ENCODE assay signal across 16 cellular contexts in the genomic region with DNA sequence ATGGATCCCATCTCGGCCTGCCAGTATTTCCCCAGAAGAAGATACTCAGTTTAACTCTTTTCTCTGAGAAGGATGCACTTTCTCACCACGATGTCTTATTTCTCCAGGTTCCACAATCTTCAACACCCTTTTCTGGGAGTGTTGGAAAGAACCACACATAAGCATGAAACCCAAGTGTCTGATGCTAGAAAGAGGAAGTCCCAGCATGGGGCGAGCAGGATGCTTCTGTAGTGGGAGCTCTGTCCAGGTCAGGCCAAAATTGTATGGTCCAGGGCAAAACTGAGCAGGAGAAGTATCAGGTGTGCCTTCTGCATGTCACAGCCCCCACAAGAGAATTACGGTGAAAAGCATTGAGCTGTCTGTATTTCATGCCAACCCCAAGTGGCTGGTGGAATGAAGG. TPM values are rescaled to one million over a fixed set of nuclear protein-coding genes. Genes with fewer than 3 reads are reported as not detected.
DNase-seq lines count a peak whose midpoint lies in the region; ATAC-seq, FAIRE-seq and TF ChIP-seq lines count a peak whose summit lies in the region.
"Had no signal": no experiment of that assay in that cellular context is flagged by ENCODE, and none has a peak within 500 bp of the region (broad histone marks: within the 10 kb centered on the region; RNA-seq: fewer than 3 reads in every experiment).

No MANE protein-coding gene starts in this region.

- no peaks in the 10 kb centered on the region for H3K4me1 ChIP-seq in mesenchymal stem cell (ENCODE audit: control insufficient read depth, insufficient read depth, low read depth, low read length)
- H3K4me1 ChIP-seq: BE2C, Caco-2 had no signal

- TF ChIP-seq CTCF in CD14-positive monocyte (IDR thresholded peaks at IDR 0.05), result no peak
- no peak for TF ChIP-seq CTCF in VCaP (conservative IDR thresholded peaks at IDR 0.05)

- H3K9me3 Mint-ChIP-seq in CD14-positive monocyte, result peaks cover 0 to 13% (median 0%) of the 10 kb centered on the region in 7 donors
- H3K9me3 Mint-ChIP-seq: CD8-positive, alpha-beta memory T cell had no signal

- peaks cover 66 to 85% of the 10 kb centered on the region in 2 donors for H3K36me3 Mint-ChIP-seq in CD14-positive monocyte
- H3K36me3 Mint-ChIP-seq: CD8-positive, alpha-beta memory T cell had no signal

- H3K36me3 ChIP-seq in mesenchymal stem cell (ENCODE audit: control insufficient read depth in 1 of 2, insufficient read depth in 2 of 2, low read depth in 1 of 2, low read length in 2 of 2), result no peaks in the 10 kb centered on the region
- H3K36me3 ChIP-seq: BE2C had no signal

- no peak overlapping the region for H2BK12ac ChIP-seq in mesenchymal stem cell (ENCODE audit: low read length in 2 of 2)

- H3K27ac Mint-ChIP-seq in CD14-positive monocyte, result peak overlapping the region; percentile 31 to 100 (median 90)
- H3K27ac Mint-ChIP-seq: CD8-positive, alpha-beta memory T cell; GM23338 had no signal

- ATAC-seq in GM21381 (IDR thresholded peaks at IDR 0.05; ENCODE audit: unreplicated experiment), result no peak
- ATAC-seq: GM23338 had no signal

- H4K91ac ChIP-seq in mesenchymal stem cell (ENCODE audit: low read length), result no peak overlapping the region

- peaks cover 31 to 42% of the 10 kb centered on the region in 2 experiments for H3K27me3 ChIP-seq in mesenchymal stem cell (ENCODE audit: control insufficient read depth in 1 of 2, insufficient read depth in 1 of 2, low read length in 2 of 2)

- H3K9me3 ChIP-seq in mesenchymal stem cell (ENCODE audit: control insufficient read depth, low read length), result no peaks in the 10 kb centered on the region
- H3K9me3 ChIP-seq: BE2C, Caco-2 had no signal

- H3K4me2 ChIP-seq in mesenchymal stem cell (ENCODE audit: low read length, poor library complexity, severe bottlenecking), result no peak overlapping the region
- H3K4me2 ChIP-seq: GM23338, KMS-11 had no signal

- H3K4ac ChIP-seq in mesenchymal stem cell (ENCODE audit: low read depth in 1 of 2, low read length in 2 of 2), result no peak overlapping the region

- no peak overlapping the region for H2AFZ ChIP-seq in mesenchymal stem cell (ENCODE audit: low read depth, low read length)
- H2AFZ ChIP-seq: GM23338 had no signal

- H3K14ac ChIP-seq in mesenchymal stem cell (ENCODE audit: low read length in 2 of 2), result no peak overlapping the region

- H3K79me1 ChIP-seq in mesenchymal stem cell (replicated peaks; ENCODE audit: low read length, poor library complexity, severe bottlenecking), result no peaks in the 10 kb centered on the region

- peak overlapping the region in 1 of 2 donors; percentile 49 for H3K4me3 Mint-ChIP-seq in CD14-positive monocyte
- H3K4me3 Mint-ChIP-seq: CD8-positive, alpha-beta memory T cell; GM23338 had no signal

- no peak overlapping the region for H3K9ac ChIP-seq in mesenchymal stem cell (ENCODE audit: low read length)
- H3K9ac ChIP-seq: KMS-11 had no signal

- H3K27me3 Mint-ChIP-seq in CD14-positive monocyte (ENCODE audit: low read depth in 3 of 3), result peaks cover 0 to 4% (median 2%) of the 10 kb centered on the region in 3 donors

- WGBS in mesenchymal stem cell, result 81% methylated on average over 3 of the region's 4 CpGs

- H3K4me1 Mint-ChIP-seq in CD14-positive monocyte, result peaks cover 98% of the 10 kb centered on the region

- H3K27ac ChIP-seq in VCaP (peak overlapping the region; percentile 14; the same call in 1 of the 2 replicates), mesenchymal stem cell (ENCODE audit: low read length, poor library complexity, severe bottlenecking) (no peak overlapping the region)
- H3K27ac ChIP-seq: KMS-11 had no signal

- H3K18ac ChIP-seq in mesenchymal stem cell (ENCODE audit: low read depth in 1 of 2, low read length in 2 of 2), result no peak overlapping the region

- intact Hi-C loops in CD14-positive monocyte (cut with micrococcal nuclease), result loop anchor here (5.0 kb wide), 1 partner anchor 42 kb away; no protein-coding TSS in a partner anchor

- FAIRE-seq in urothelium cell line (lab: Jason Lieb, UNC), result no peak
- FAIRE-seq: A204.1, GM12892 had no signal

- H2BK5ac ChIP-seq in mesenchymal stem cell (ENCODE audit: low read depth, low read length, poor library complexity, severe bottlenecking), result no peak overlapping the region

- H3K23ac ChIP-seq in mesenchymal stem cell (ENCODE audit: low read length in 2 of 2), result no peak overlapping the region

- H2BK15ac ChIP-seq in mesenchymal stem cell (ENCODE audit: low read depth, poor library complexity, severe bottlenecking), result no peak overlapping the region

- H2BK120ac ChIP-seq in mesenchymal stem cell (ENCODE audit: low read depth, low read length), result no peak overlapping the region

- no peak overlapping the region for H4K8ac ChIP-seq in mesenchymal stem cell (ENCODE audit: low read length)

- no peak overlapping the region for H2AK5ac ChIP-seq in mesenchymal stem cell (ENCODE audit: low read length, severe bottlenecking)

- DNase-seq in CD14-positive monocyte (ENCODE audit: low spot score) (no peak), Kasumi-1 (lab: John Stamatoyannopoulos, UW) (peak; percentile 14 to 42), urothelium cell line (ENCODE audit: low spot score) (peak; percentile 1), KG1 (lab: John Stamatoyannopoulos, UW) (no peak), mesenchymal stem cell (no peak)
- DNase-seq: BE2C; Caco-2; CD8-positive, alpha-beta memory T cell; H7; IMR-90 had no signal

- no peak overlapping the region for H3K4me3 ChIP-seq in mesenchymal stem cell (ENCODE audit: insufficient read depth in 1 of 2, low read depth in 1 of 2, low read length in 2 of 2)
- H3K4me3 ChIP-seq: GM23338 had no signal

RNA-seq across cellular contexts. Expression of a gene that starts 11.0 kb away (rescaled TPM):
- polyA plus RNA-seq in CD14-positive monocyte, result 100 to 1,000 TPM; 175 to 303 TPM
- 5.2 TPM for polyA plus RNA-seq in mesenchymal stem cell (2013, experiment 1 of 2)
- polyA plus RNA-seq in mesenchymal stem cell (2013, experiment 2 of 2), result 5.7 TPM
- polyA plus RNA-seq: CD8-positive, alpha-beta memory T cell; GM23338; IMR-90 had no signal

RNA-seq across cellular contexts. Expression of a gene that starts 47.3 kb away (rescaled TPM):
- not detected for polyA plus RNA-seq in CD14-positive monocyte
- polyA plus RNA-seq in mesenchymal stem cell (2013, experiment 1 of 2), result not detected
- polyA plus RNA-seq in mesenchymal stem cell (2013, experiment 2 of 2), result not detected
- polyA plus RNA-seq: CD8-positive, alpha-beta memory T cell; GM23338; IMR-90 had no signal

RNA-seq across cellular contexts. Expression of a gene that starts 59.9 kb away (rescaled TPM):
- not detected for polyA plus RNA-seq in CD14-positive monocyte
- polyA plus RNA-seq in mesenchymal stem cell (2013, experiment 1 of 2), result not detected
- polyA plus RNA-seq in mesenchymal stem cell (2013, experiment 2 of 2), result not detected
- polyA plus RNA-seq: CD8-positive, alpha-beta memory T cell; GM23338; IMR-90 had no signal

Comparison
In these comparisons a context has a peak if more than half of its experiments do, and no peak if none do; other contexts are left out.
1. DNase-seq: peak in Kasumi-1 (2 of 2) and urothelium cell line (single experiment); none in CD14-positive monocyte (single experiment), KG1 (single experiment) and mesenchymal stem cell (single experiment).